ENCODE assay signal across 8 cellular contexts in the genomic region with DNA sequence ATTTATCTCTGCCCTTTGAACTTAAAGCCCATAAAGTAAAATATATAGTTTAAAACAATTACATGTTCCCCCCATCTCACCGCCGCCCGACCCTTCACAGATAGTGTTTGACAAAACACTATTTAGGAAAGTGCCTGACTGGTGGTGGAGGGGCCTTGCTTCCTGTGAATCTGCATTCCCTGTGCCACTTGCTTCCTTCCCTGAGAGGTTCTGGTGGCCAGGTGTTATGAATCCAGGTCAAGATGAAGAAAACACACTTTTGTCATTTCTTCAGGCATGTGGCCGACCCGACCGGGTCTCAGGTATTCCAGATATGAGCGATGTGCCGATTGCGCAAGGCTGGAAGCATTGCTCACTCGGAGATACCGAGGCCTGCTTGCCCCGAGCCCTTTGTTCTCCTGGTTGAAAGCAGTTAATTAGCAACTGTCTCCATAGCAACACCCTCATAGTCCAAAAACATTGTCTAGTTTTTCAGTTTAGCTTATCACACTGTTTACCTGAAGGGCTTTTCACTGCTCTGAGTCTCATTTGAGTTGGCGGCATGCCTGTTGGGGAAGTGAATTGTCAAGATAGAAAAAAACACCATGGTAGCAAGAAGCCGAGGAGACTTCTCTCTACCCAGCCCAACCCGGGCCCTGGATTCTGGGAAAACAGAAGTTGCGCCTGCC.
DNase-seq lines count a peak whose midpoint lies in the region; ATAC-seq and TF ChIP-seq lines count a peak whose summit lies in the region.

No MANE protein-coding gene starts in this region.

- H3K27me3 Mint-ChIP-seq in WTC11 (ENCODE audit: low read depth): no peaks in the 10 kb centered on the region
- H3K27me3 Mint-ChIP-seq in CD4-positive, alpha-beta memory T cell: peaks cover 17 to 26% of the 10 kb centered on the region in 2 donors

- H3K4me3 ChIP-seq in ACC112 (ENCODE audit: low read depth, low read length) (no peak overlapping the region; the same call in 1 of the 2 replicates), MG63 (no peak overlapping the region), thoracic aorta (no peak overlapping the region)
- no peak overlapping the region for H3K4me3 ChIP-seq in CD4-positive, alpha-beta memory T cell (ENCODE audit: low read length in 2 of 2)

- H3K9me3 ChIP-seq in MG63 (no peaks in the 10 kb centered on the region), thoracic aorta (no peaks in the 10 kb centered on the region)
- no peaks in the 10 kb centered on the region for H3K9me3 ChIP-seq in CD4-positive, alpha-beta memory T cell (ENCODE audit: control insufficient read depth in 1 of 2, low read length in 2 of 2)

- H3K36me3 ChIP-seq in ACC112 (ENCODE audit: insufficient read depth, low read length) (no peaks in the 10 kb centered on the region), MG63 (peaks cover 6% of the 10 kb centered on the region; the same call in 1 of the 2 replicates), thoracic aorta (no peaks in the 10 kb centered on the region)
- no peaks in the 10 kb centered on the region for H3K36me3 ChIP-seq in CD4-positive, alpha-beta memory T cell (ENCODE audit: insufficient read depth, low read length)

- DNase-seq in MG63 (peak; percentile 29), WTC11 (ENCODE audit: low spot score) (no peak), iris pigment epithelial cell (ENCODE audit: low read depth) (peak; percentile 92), thoracic aorta (ENCODE audit: low spot score) (no peak), superior temporal gyrus (ENCODE audit: extremely low spot score) (no peak), NCI-H1694 (lab: John Stamatoyannopoulos, UW) (no peak)
- no peak for DNase-seq in CD4-positive, alpha-beta memory T cell

- H3K4me1 Mint-ChIP-seq in WTC11: peaks cover 89% of the 10 kb centered on the region
- H3K4me1 Mint-ChIP-seq in CD4-positive, alpha-beta memory T cell: no peaks in the 10 kb centered on the region

- ATAC-seq in WTC11 (no peak), thoracic aorta (ENCODE audit: insufficient number of reproducible peaks, low FRiP score, low read depth) (peak; percentile 33)

- H3K27ac Mint-ChIP-seq in WTC11: peak overlapping the region; percentile 92
- H3K27ac Mint-ChIP-seq in CD4-positive, alpha-beta memory T cell: no peak overlapping the region

- H3K27me3 ChIP-seq in ACC112 (ENCODE audit: insufficient read depth, low read length) (no peaks in the 10 kb centered on the region), MG63 (no peaks in the 10 kb centered on the region), thoracic aorta (replicated peaks; ENCODE audit: insufficient read depth) (no peaks in the 10 kb centered on the region)
- peaks cover 7% of the 10 kb centered on the region for H3K27me3 ChIP-seq in CD4-positive, alpha-beta memory T cell (ENCODE audit: insufficient read depth, low read length)

- no peaks in the 10 kb centered on the region for H3K9me3 Mint-ChIP-seq in WTC11
- H3K9me3 Mint-ChIP-seq in CD4-positive, alpha-beta memory T cell: peaks cover 0 to under 1% (median 0%) of the 10 kb centered on the region in 8 donors

- peaks cover 94% of the 10 kb centered on the region for H3K79me2 ChIP-seq in ACC112 (ENCODE audit: control insufficient read depth, insufficient read depth, low read length, unreplicated experiment)

- CTCF ChIA-PET in WTC11 (lab: Charles Lee): interaction anchor here (1.0 to 1.1 kb wide), 3 partner anchors 12 to 112 kb away, joined by 3 to 4 read pairs (median 3); no protein-coding TSS in a partner anchor
- CTCF ChIA-PET in CD4-positive, alpha-beta memory T cell (lab: Charles Lee; ENCODE audit: partially characterized antibody): no interaction called here

- H3K4me1 ChIP-seq in ACC112 (ENCODE audit: control insufficient read depth, insufficient read depth, low read length, unreplicated experiment) (peaks cover 60% of the 10 kb centered on the region), thoracic aorta (ENCODE audit: control insufficient read depth in 1 of 2, low read depth in 2 of 2) (peaks cover 8 to 45% of the 10 kb centered on the region in 2 donors)
- no peaks in the 10 kb centered on the region for H3K4me1 ChIP-seq in CD4-positive, alpha-beta memory T cell (ENCODE audit: insufficient read depth, low read length)

- TF ChIP-seq CTCF in WTC11 (IDR thresholded peaks at IDR 0.05) (no peak), thoracic aorta (IDR thresholded peaks at IDR 0.05) (no peak)

- no peaks in the 10 kb centered on the region for H3K36me3 Mint-ChIP-seq in WTC11
- H3K36me3 Mint-ChIP-seq in CD4-positive, alpha-beta memory T cell: no peaks in the 10 kb centered on the region

- intact Hi-C loops in CD4-positive, alpha-beta memory T cell (cut with micrococcal nuclease): no loop called here

- no peak overlapping the region for H2AFZ ChIP-seq in ACC112 (ENCODE audit: low read length, unreplicated experiment)

- H3K27ac ChIP-seq in ACC112 (ENCODE audit: low read depth, low read length): peak overlapping the region; percentile 79
- H3K27ac ChIP-seq in thoracic aorta: no peak overlapping the region
- no peak overlapping the region for H3K27ac ChIP-seq in CD4-positive, alpha-beta memory T cell (ENCODE audit: low read depth, low read length)

- POLR2A ChIA-PET in WTC11 (lab: Charles Lee): interaction anchor here (1.4 kb wide), 1 partner anchor 22 kb away, joined by 3 read pairs; no protein-coding TSS in a partner anchor
- POLR2A ChIA-PET in CD4-positive, alpha-beta memory T cell (lab: Charles Lee; ENCODE audit: partially characterized antibody): no interaction called here

- H3K4me3 Mint-ChIP-seq in WTC11: no peak overlapping the region
- H3K4me3 Mint-ChIP-seq in CD4-positive, alpha-beta memory T cell: no peak overlapping the region

TF ChIP-seq in WTC11, 78 proteins besides CTCF, POLR2A, EP300 and RAD21:
- TF ChIP-seq TCF7 (CRISPR knock-in tag; IDR thresholded peaks at IDR 0.05; ENCODE audit: low read depth) (no peak), JAZF1 (CRISPR knock-in tag; IDR thresholded peaks at IDR 0.05) (no peak), CBFB (CRISPR knock-in tag; IDR thresholded peaks at IDR 0.05; ENCODE audit: low read depth) (no peak), OVOL2 (CRISPR knock-in tag; IDR thresholded peaks at IDR 0.05; ENCODE audit: borderline replicate concordance) (no peak), GABPB1 (CRISPR knock-in tag; IDR thresholded peaks at IDR 0.05) (0 out of 2 replicates have a peak, but pooled peaks have one; percentile 63)
- TF ChIP-seq, protein P1, sequence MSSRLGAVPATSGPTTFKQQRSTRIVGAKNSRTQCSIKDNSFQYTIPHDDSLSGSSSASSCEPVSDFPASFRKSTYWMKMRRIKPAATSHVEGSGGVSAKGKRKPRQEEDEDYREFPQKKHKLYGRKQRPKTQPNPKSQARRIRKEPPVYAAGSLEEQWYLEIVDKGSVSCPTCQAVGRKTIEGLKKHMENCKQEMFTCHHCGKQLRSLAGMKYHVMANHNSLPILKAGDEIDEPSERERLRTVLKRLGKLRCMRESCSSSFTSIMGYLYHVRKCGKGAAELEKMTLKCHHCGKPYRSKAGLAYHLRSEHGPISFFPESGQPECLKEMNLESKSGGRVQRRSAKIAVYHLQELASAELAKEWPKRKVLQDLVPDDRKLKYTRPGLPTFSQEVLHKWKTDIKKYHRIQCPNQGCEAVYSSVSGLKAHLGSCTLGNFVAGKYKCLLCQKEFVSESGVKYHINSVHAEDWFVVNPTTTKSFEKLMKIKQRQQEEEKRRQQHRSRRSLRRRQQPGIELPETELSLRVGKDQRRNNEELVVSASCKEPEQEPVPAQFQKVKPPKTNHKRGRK (CRISPR knock-in tag; IDR thresholded peaks at IDR 0.05; ENCODE audit: borderline replicate concordance): no peak
- TF ChIP-seq, protein P2, sequence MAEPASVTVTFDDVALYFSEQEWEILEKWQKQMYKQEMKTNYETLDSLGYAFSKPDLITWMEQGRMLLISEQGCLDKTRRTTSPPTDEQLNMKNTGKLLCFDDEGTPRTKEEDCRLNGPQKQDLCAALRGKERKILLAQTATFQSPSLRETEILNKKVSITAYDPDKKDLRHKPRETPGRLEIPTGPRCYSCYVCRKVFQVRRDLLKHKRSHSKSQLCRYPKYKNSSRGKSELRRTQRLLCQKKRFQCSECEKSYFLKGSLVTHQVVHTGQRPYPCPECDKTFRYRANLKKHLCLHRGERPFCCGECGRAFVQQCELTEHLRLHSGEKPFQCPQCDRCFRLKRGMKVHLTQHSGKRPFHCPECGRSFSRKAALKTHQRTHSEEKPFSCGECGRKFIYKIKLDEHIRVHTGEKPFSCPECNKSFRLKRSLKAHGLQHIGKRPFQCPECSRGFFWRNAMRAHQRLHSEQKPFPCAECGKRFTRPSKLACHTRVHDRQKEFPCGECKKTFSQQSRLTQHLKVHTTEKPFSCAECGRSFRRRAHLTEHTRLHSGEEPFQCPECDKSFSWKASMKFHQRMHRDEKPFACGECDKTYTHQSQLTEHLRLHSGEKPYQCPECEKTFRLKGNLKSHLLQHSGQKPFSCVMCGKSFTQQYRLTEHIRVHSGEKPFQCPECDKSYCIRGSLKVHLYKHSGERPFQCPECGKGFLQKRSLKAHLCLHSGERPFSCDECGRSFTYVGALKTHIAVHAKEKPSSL (CRISPR knock-in tag; conservative IDR thresholded peaks at IDR 0.05): no peak

Comparison
In these comparisons a context has a peak if more than half of its experiments do, and no peak if none do; other contexts are left out.
1. DNase-seq: peak in MG63 (single experiment) and iris pigment epithelial cell (single experiment); none in WTC11 (single experiment), thoracic aorta (single experiment), CD4-positive, alpha-beta memory T cell (0 of 5), superior temporal gyrus (single experiment) and NCI-H1694 (single experiment).